In the genomic region with DNA sequence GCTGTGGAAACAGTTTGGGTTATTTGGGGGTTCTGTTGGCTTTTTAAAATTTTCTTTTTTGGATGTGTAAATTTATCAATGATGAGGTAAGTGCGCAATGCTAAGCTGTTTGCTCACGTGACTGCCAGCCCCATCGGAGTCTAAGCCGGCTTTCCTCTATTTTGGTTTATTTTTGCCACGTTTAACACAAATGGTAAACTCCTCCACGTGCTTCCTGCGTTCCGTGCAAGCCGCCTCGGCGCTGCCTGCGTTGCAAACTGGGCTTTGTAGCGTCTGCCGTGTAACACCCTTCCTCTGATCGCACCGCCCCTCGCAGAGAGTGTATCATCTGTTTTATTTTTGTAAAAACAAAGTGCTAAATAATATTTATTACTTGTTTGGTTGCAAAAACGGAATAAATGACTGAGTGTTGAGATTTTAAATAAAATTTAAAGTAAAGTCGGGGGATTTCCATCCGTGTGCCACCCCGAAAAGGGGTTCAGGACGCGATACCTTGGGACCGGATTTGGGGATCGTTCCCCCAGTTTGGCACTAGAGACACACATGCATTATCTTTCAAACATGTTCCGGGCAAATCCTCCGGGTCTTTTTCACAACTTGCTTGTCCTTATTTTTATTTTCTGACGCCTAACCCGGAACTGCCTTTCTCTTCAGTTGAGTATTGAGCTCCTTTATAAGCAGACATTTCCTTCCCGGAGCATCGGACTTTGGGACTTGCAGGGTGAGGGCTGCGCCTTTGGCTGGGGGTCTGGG, we compare ENCODE assay signal across 11 cellular contexts. TPM values are rescaled to one million over a fixed set of nuclear protein-coding genes. Genes with fewer than 3 reads are reported as not detected.
DNase-seq lines count a peak whose midpoint lies in the region; ATAC-seq and TF ChIP-seq lines count a peak whose summit lies in the region.
"Had no signal": no experiment of that assay in that cellular context is flagged by ENCODE, and none has a peak within 500 bp of the region (broad histone marks: within the 10 kb centered on the region; RNA-seq: fewer than 3 reads in every experiment).

No MANE protein-coding gene starts in this region.

- H3K4me1 Mint-ChIP-seq in naive thymus-derived CD4-positive, alpha-beta T cell = peaks cover 19 to 45% (median 39%) of the 10 kb centered on the region in 7 donors

- CTCF ChIA-PET in naive thymus-derived CD4-positive, alpha-beta T cell (lab: Charles Lee) = no interaction called here

- peak; percentile 81 for DNase-seq in Right ventricle myocardium inferior (ENCODE audit: missing footprints)
- no peak for DNase-seq in right cardiac atrium
- peak; percentile 28 for DNase-seq in activated naive CD4-positive, alpha-beta T cell treated with Interleukin-2 at 50 U/mL for 16 hours
- DNase-seq in naive thymus-derived CD4-positive, alpha-beta T cell = peak in 3 of 9 donors; percentile 37 to 46 (median 40)
- no peak for DNase-seq in thoracic aorta (ENCODE audit: low spot score)
- DNase-seq in DMS79 treated with DMSO at 0.1 percent for 48 hours (lab: John Stamatoyannopoulos, UW) = no peak
- DNase-seq: psoas muscle had no signal

- H3K27ac Mint-ChIP-seq in naive thymus-derived CD4-positive, alpha-beta T cell = peak overlapping the region in 2 of 9 donors; percentile 9 to 58

- no peaks in the 10 kb centered on the region for H3K36me3 ChIP-seq in naive thymus-derived CD4-positive, alpha-beta T cell (ENCODE audit: control insufficient read depth in 2 of 3, insufficient read depth in 3 of 3, low read length in 3 of 3)
- H3K36me3 ChIP-seq in thoracic aorta = no peaks in the 10 kb centered on the region

- peaks cover 0 to 4% (median 0%) of the 10 kb centered on the region in 11 donors for H3K9me3 Mint-ChIP-seq in naive thymus-derived CD4-positive, alpha-beta T cell

- TF ChIP-seq CTCF in thoracic aorta (IDR thresholded peaks at IDR 0.05) = no peak

- H3K4me3 Mint-ChIP-seq in naive thymus-derived CD4-positive, alpha-beta T cell = peak overlapping the region; percentile 34 to 87 (median 75)

- no peak overlapping the region for H3K27ac ChIP-seq in right cardiac atrium (ENCODE audit: low read length)
- H3K27ac ChIP-seq in naive thymus-derived CD4-positive, alpha-beta T cell (ENCODE audit: low read depth, low read length) = no peak overlapping the region
- no peak overlapping the region for H3K27ac ChIP-seq in thoracic aorta
- H3K27ac ChIP-seq: psoas muscle had no signal

- H3K4me3 ChIP-seq in right cardiac atrium (ENCODE audit: low read length) (no peak overlapping the region), thoracic aorta (peak overlapping the region; percentile 28)
- H3K4me3 ChIP-seq in naive thymus-derived CD4-positive, alpha-beta T cell (ENCODE audit: low read length) = peak overlapping the region; percentile 30
- H3K4me3 ChIP-seq: psoas muscle had no signal

- H3K4me1 ChIP-seq in right cardiac atrium (ENCODE audit: control insufficient read depth, insufficient read depth, low read length) (no peaks in the 10 kb centered on the region), thoracic aorta (ENCODE audit: control insufficient read depth in 1 of 2, low read depth in 2 of 2) (peaks cover 10 to 41% of the 10 kb centered on the region in 2 donors)
- peaks cover 11 to 43% of the 10 kb centered on the region in 2 donors for H3K4me1 ChIP-seq in naive thymus-derived CD4-positive, alpha-beta T cell (ENCODE audit: control insufficient read depth in 2 of 2, insufficient read depth in 2 of 2, low read length in 2 of 2)

- peaks cover 4% of the 10 kb centered on the region for H3K27me3 ChIP-seq in right cardiac atrium (ENCODE audit: control insufficient read depth, insufficient read depth)
- H3K27me3 ChIP-seq in naive thymus-derived CD4-positive, alpha-beta T cell (ENCODE audit: control insufficient read depth in 2 of 2, insufficient read depth in 2 of 2, low read length in 2 of 2) = peaks cover 20 to 45% of the 10 kb centered on the region in 2 donors
- H3K27me3 ChIP-seq in thoracic aorta (replicated peaks; ENCODE audit: insufficient read depth) = no peaks in the 10 kb centered on the region

- 3% methylated on average over 32 of the region's 32 CpGs for WGBS in right cardiac atrium

- no peak for ATAC-seq in Right ventricle myocardium inferior
- ATAC-seq in right cardiac atrium = no peak
- peak; percentile 56 for ATAC-seq in naive thymus-derived CD4-positive, alpha-beta T cell
- no peak for ATAC-seq in thoracic aorta (ENCODE audit: insufficient number of reproducible peaks, low FRiP score, low read depth)
- no peak for ATAC-seq in GM21423 (IDR thresholded peaks at IDR 0.05; ENCODE audit: unreplicated experiment)
- ATAC-seq in GM21529 (IDR thresholded peaks at IDR 0.05; ENCODE audit: unreplicated experiment) = no peak
- ATAC-seq: Panc1, psoas muscle had no signal

- POLR2A ChIA-PET in naive thymus-derived CD4-positive, alpha-beta T cell (lab: Charles Lee) = no interaction called here

- H3K36me3 Mint-ChIP-seq in naive thymus-derived CD4-positive, alpha-beta T cell = peaks cover 0 to 5% (median 0%) of the 10 kb centered on the region in 5 donors

- peaks cover 62 to 75% (median 73%) of the 10 kb centered on the region in 5 donors for H3K27me3 Mint-ChIP-seq in naive thymus-derived CD4-positive, alpha-beta T cell

- intact Hi-C loops in Right ventricle myocardium inferior (cut with DNase I) = loop anchor here (10.0 kb wide), 1 partner anchor 46 kb away; a partner anchor contains a TSS
- intact Hi-C loops in right cardiac atrium (cut with DNase I) = no loop called here
- intact Hi-C loops in naive thymus-derived CD4-positive, alpha-beta T cell (cut with micrococcal nuclease) = loop anchor here in 1 of 2 donors (10.0 kb wide), 1 partner anchor 96 kb away; no protein-coding TSS in a partner anchor

- H3K9me3 ChIP-seq in right cardiac atrium (ENCODE audit: control insufficient read depth, low read length) (no peaks in the 10 kb centered on the region), thoracic aorta (no peaks in the 10 kb centered on the region)
- no peaks in the 10 kb centered on the region for H3K9me3 ChIP-seq in naive thymus-derived CD4-positive, alpha-beta T cell (ENCODE audit: control insufficient read depth in 2 of 3, low read length in 3 of 3)
- H3K9me3 ChIP-seq: psoas muscle had no signal

RNA-seq across cellular contexts. Expression of a gene that starts 3.2 kb away (rescaled TPM):
- total RNA-seq in Right ventricle myocardium inferior (not detected), right cardiac atrium (not detected), thoracic aorta (not detected)
- polyA plus RNA-seq in right cardiac atrium = not detected
- not detected for total RNA-seq in naive thymus-derived CD4-positive, alpha-beta T cell
- polyA plus RNA-seq in naive thymus-derived CD4-positive, alpha-beta T cell = not detected
- total RNA-seq: LHCN-M2 had no signal

RNA-seq across cellular contexts. Expression of a gene that starts 41.0 kb away (rescaled TPM):
- 0.89 TPM for total RNA-seq in Right ventricle myocardium inferior
- total RNA-seq in right cardiac atrium = 1 to 10 TPM in 1 of 4 donors, not detected in 3; 1.3 TPM
- polyA plus RNA-seq in right cardiac atrium = 0.68 TPM
- total RNA-seq in naive thymus-derived CD4-positive, alpha-beta T cell = 1 to 10 TPM in 1 of 5 experiments, under 1 TPM in 1, not detected in 3; 0.34 to 9.3 TPM
- polyA plus RNA-seq in naive thymus-derived CD4-positive, alpha-beta T cell = not detected
- not detected for total RNA-seq in thoracic aorta
- total RNA-seq: LHCN-M2 had no signal

Comparison
In these comparisons a context has a peak if more than half of its experiments do, and no peak if none do; other contexts are left out.
1. DNase-seq: peak in Right ventricle myocardium inferior (single experiment) and activated naive CD4-positive, alpha-beta T cell treated with Interleukin-2 at 50 U/mL for 16 hours (single experiment); none in right cardiac atrium (0 of 3), thoracic aorta (single experiment) and DMS79 treated with DMSO at 0.1 percent for 48 hours (single experiment).